In genomic region chr5:143086851-143087637, GRCh38 we compare ENCODE assay signal across 10 cellular contexts.
DNase-seq lines count a peak whose midpoint lies in the region; ATAC-seq and TF ChIP-seq lines count a peak whose summit lies in the region.
"Had no signal": no experiment of that assay in that cellular context is flagged by ENCODE, and none has a peak within 500 bp of the region (broad histone marks: within the 10 kb centered on the region; RNA-seq: fewer than 3 reads in every experiment).

No MANE protein-coding gene starts in this region.

- no peak for TF ChIP-seq EP300 in SK-N-SH (IDR thresholded peaks at IDR 0.05; ENCODE audit: borderline replicate concordance in 1 of 2, low read depth in 1 of 2, low read length in 1 of 2)

- H3K4me2 ChIP-seq in SK-N-SH, result no peak overlapping the region

- H3F3A ChIP-seq in SK-N-SH (replicated peaks; ENCODE audit: insufficient read depth), result no peaks in the 10 kb centered on the region

- CTCF ChIA-PET in SK-N-SH (lab: Yijun Ruan, JAX) (no interaction called here), Panc1 (lab: Charles Lee) (no interaction called here)

- no peak overlapping the region for H3K9ac ChIP-seq in SK-N-SH

- WGBS in SK-N-SH (ENCODE audit: low lambda C conversion rate), result 78% methylated on average over 5 of the region's 5 CpGs
- 80 to 85% methylated on average over 5 of the region's 5 CpGs for WGBS in thyroid gland, 2 donors

- no peaks in the 10 kb centered on the region for H3K9me2 ChIP-seq in SK-N-SH

- intact Hi-C loops in Panc1 (cut with micrococcal nuclease; ENCODE audit: unreplicated experiment), result no loop called here
- intact Hi-C loops in thyroid gland (cut with DNase I), result no loop called here
- intact Hi-C loops in tibial artery (cut with DNase I; ENCODE audit: low total_unique reads), result no loop called here

- H3K9me3 ChIP-seq in SK-N-SH (no peaks in the 10 kb centered on the region), Panc1 (ENCODE audit: control insufficient read depth, insufficient read depth, low read depth, low read length) (no peaks in the 10 kb centered on the region), thyroid gland (no peaks in the 10 kb centered on the region), tibial artery (no peaks in the 10 kb centered on the region)
- H3K9me3 ChIP-seq: uterus had no signal

- no peak for TF ChIP-seq RAD21 in SK-N-SH (IDR thresholded peaks at IDR 0.05; ENCODE audit: low read length)

- H3K4me1 ChIP-seq in SK-N-SH (ENCODE audit: control insufficient read depth in 1 of 2, insufficient read depth in 2 of 2, low read depth in 1 of 2, low read length in 1 of 2) (no peaks in the 10 kb centered on the region; a peak in 2 of 4 replicates), Panc1 (ENCODE audit: control insufficient read depth, insufficient read depth, low read length) (peaks cover 28% of the 10 kb centered on the region), thyroid gland (peaks cover 8 to 9% of the 10 kb centered on the region in 2 donors), tibial artery (peaks cover 0 to 9% (median 5%) of the 10 kb centered on the region in 4 donors)
- H3K4me1 ChIP-seq: uterus had no signal

- no peaks in the 10 kb centered on the region for H3K36me3 ChIP-seq in SK-N-SH (replicated peaks in 1 of 2; ENCODE audit: control insufficient read depth in 1 of 2, insufficient read depth in 2 of 2, low read length in 1 of 2)
- no peaks in the 10 kb centered on the region for H3K36me3 ChIP-seq in Panc1 (ENCODE audit: control insufficient read depth, insufficient read depth, low read length)
- H3K36me3 ChIP-seq in thyroid gland, result no peaks in the 10 kb centered on the region
- peaks cover 0 to 5% (median 3%) of the 10 kb centered on the region in 3 donors for H3K36me3 ChIP-seq in tibial artery
- H3K36me3 ChIP-seq: uterus had no signal

- H3K27ac ChIP-seq in SK-N-SH (ENCODE audit: low read depth in 2 of 2, low read length in 1 of 2) (no peak overlapping the region), Panc1 (ENCODE audit: low read length) (peak overlapping the region; percentile 84), thyroid gland (peak overlapping the region in 2 of 3 donors; percentile 13 to 29), tibial artery (no peak overlapping the region)
- H3K27ac ChIP-seq: uterus had no signal

- POLR2A ChIA-PET in SK-N-SH (lab: Yijun Ruan, JAX) (no interaction called here), Panc1 (lab: Charles Lee) (no interaction called here)

- in situ Hi-C loops in Panc1 (cut with HindIII; ENCODE audit: low pct_unique_long_range_greater_than_20kb, low sequenced_read_pairs), result no loop called here

- no peak for TF ChIP-seq CTCF in SK-N-SH (IDR thresholded peaks at IDR 0.05)
- no peak for TF ChIP-seq CTCF in Panc1 (IDR thresholded peaks at IDR 0.05)
- TF ChIP-seq CTCF in fibroblast of villous mesenchyme (IDR thresholded peaks at IDR 0.05; ENCODE audit: insufficient read depth, low read depth, low read length), result no peak
- no peak for TF ChIP-seq CTCF in thyroid gland (IDR thresholded peaks at IDR 0.05)
- no peak for TF ChIP-seq CTCF in tibial artery (IDR thresholded peaks at IDR 0.05)

- ATAC-seq in SK-N-SH treated with all-trans-retinoic acid at 6 μM for 48 hours (peak; percentile 40; the same call in 2 of the 3 replicates), Panc1 (peak; percentile 93)

- TF ChIP-seq POLR2A in thyroid gland (IDR thresholded peaks at IDR 0.05), result no peak

- no peak for DNase-seq in SK-N-SH
- DNase-seq in Panc1 (ENCODE audit: low read depth, low spot score), result no peak
- peak; percentile 89 for DNase-seq in fibroblast of villous mesenchyme (ENCODE audit: low read depth)
- no peak for DNase-seq in thyroid gland
- DNase-seq in tibial artery, result no peak
- DNase-seq in effector CD8-positive, alpha-beta T cell (lab: John Stamatoyannopoulos, UW), result no peak
- no peak for DNase-seq in NCI-H2227 treated with DMSO at 0.1 percent for 48 hours (lab: John Stamatoyannopoulos, UW)
- DNase-seq: activated CD4-positive, alpha-beta T cell treated with anti-CD3 and anti-CD28 coated beads, Interleukin-2, amount 50 U/mL, for 48 hours; uterus had no signal

- H3K79me2 ChIP-seq in SK-N-SH (ENCODE audit: insufficient read depth), result no peaks in the 10 kb centered on the region

- H4K20me1 ChIP-seq in SK-N-SH (ENCODE audit: insufficient read depth), result no peaks in the 10 kb centered on the region

- no peak overlapping the region for H2AFZ ChIP-seq in SK-N-SH (ENCODE audit: low read depth)

- H3K4me3 ChIP-seq in SK-N-SH (ENCODE audit: low read depth in 2 of 2, low read length in 1 of 2), result no peak overlapping the region
- H3K4me3 ChIP-seq in Panc1 (ENCODE audit: low read depth in 2 of 2, low read length in 2 of 2), result no peak overlapping the region
- no peak overlapping the region for H3K4me3 ChIP-seq in fibroblast of villous mesenchyme (ENCODE audit: low read depth, low read length)
- H3K4me3 ChIP-seq in thyroid gland (replicated peaks in 1 of 3), result no peak overlapping the region
- H3K4me3 ChIP-seq in tibial artery, result no peak overlapping the region
- H3K4me3 ChIP-seq: uterus had no signal

- H3K27me3 ChIP-seq in SK-N-SH (ENCODE audit: insufficient read depth), result no peaks in the 10 kb centered on the region
- no peaks in the 10 kb centered on the region for H3K27me3 ChIP-seq in Panc1 (ENCODE audit: control insufficient read depth, insufficient read depth, low read length)
- H3K27me3 ChIP-seq in thyroid gland, result no peaks in the 10 kb centered on the region
- H3K27me3 ChIP-seq in tibial artery, result no peaks in the 10 kb centered on the region
- H3K27me3 ChIP-seq: uterus had no signal

- no TSS peak for BruUV-seq in Panc1 (replicated peaks; lab: Mats Ljungman, UMichigan)

TF ChIP-seq in SK-N-SH treated with all-trans-retinoic acid at 6 μM for 48 hours, 23 proteins besides CTCF, POLR2A, EP300 and RAD21 (continues in another document):
- TF ChIP-seq OSR1 (CRISPR knock-in tag; IDR thresholded peaks at IDR 0.05), result no peak
- TF ChIP-seq ZC3H10 (CRISPR knock-in tag; IDR thresholded peaks at IDR 0.05), result no peak
- TF ChIP-seq ARNTL (CRISPR knock-in tag; IDR thresholded peaks at IDR 0.05; ENCODE audit: borderline replicate concordance, low read depth), result no peak
- TF ChIP-seq TCF4 (CRISPR knock-in tag; IDR thresholded peaks at IDR 0.05; ENCODE audit: borderline replicate concordance), result no peak
- no peak for TF ChIP-seq BACH2 (CRISPR knock-in tag; IDR thresholded peaks at IDR 0.05; ENCODE audit: borderline replicate concordance)
- TF ChIP-seq ZFP30 (CRISPR knock-in tag; IDR thresholded peaks at IDR 0.05), result no peak
- no peak for TF ChIP-seq TOX (CRISPR knock-in tag; IDR thresholded peaks at IDR 0.05; ENCODE audit: borderline replicate concordance)
- TF ChIP-seq ZNF70 (CRISPR knock-in tag; IDR thresholded peaks at IDR 0.05), result no peak
- TF ChIP-seq ZFP3 (CRISPR knock-in tag; IDR thresholded peaks at IDR 0.05), result no peak
- TF ChIP-seq CREB5 (CRISPR knock-in tag; IDR thresholded peaks at IDR 0.05; ENCODE audit: low read depth), result no peak
- TF ChIP-seq ESRRG (CRISPR knock-in tag; IDR thresholded peaks at IDR 0.05), result no peak
- no peak for TF ChIP-seq GLIS3 (CRISPR knock-in tag; IDR thresholded peaks at IDR 0.05)
- no peak for TF ChIP-seq CSDC2 (CRISPR knock-in tag; IDR thresholded peaks at IDR 0.05)
- TF ChIP-seq SNAI2 (CRISPR knock-in tag; IDR thresholded peaks at IDR 0.05), result no peak

TF ChIP-seq in SK-N-SH, 30 proteins besides CTCF, POLR2A, EP300 and RAD21:
- no peak for TF ChIP-seq RXRA (IDR thresholded peaks at IDR 0.05; ENCODE audit: borderline replicate concordance, low read depth)
- no peak for TF ChIP-seq FOXJ3 (CRISPR knock-in tag; IDR thresholded peaks at IDR 0.05)
- TF ChIP-seq POLR2AphosphoS5 (IDR thresholded peaks at IDR 0.05; ENCODE audit: low read depth, low read length), result no peak
- TF ChIP-seq FOXM1 (IDR thresholded peaks at IDR 0.05; ENCODE audit: low read depth), result no peak
TF ChIP-seq in SK-N-SH: peak in this region for 0.

Comparison
In these comparisons a context has a peak if more than half of its experiments do, and no peak if none do; other contexts are left out.
1. H3K27ac ChIP-seq: peak in Panc1 (single experiment) and thyroid gland (2 of 3); none in SK-N-SH (0 of 2) and tibial artery (0 of 2).